1 cellular context compared by ENCODE assay signal in the genomic region with DNA sequence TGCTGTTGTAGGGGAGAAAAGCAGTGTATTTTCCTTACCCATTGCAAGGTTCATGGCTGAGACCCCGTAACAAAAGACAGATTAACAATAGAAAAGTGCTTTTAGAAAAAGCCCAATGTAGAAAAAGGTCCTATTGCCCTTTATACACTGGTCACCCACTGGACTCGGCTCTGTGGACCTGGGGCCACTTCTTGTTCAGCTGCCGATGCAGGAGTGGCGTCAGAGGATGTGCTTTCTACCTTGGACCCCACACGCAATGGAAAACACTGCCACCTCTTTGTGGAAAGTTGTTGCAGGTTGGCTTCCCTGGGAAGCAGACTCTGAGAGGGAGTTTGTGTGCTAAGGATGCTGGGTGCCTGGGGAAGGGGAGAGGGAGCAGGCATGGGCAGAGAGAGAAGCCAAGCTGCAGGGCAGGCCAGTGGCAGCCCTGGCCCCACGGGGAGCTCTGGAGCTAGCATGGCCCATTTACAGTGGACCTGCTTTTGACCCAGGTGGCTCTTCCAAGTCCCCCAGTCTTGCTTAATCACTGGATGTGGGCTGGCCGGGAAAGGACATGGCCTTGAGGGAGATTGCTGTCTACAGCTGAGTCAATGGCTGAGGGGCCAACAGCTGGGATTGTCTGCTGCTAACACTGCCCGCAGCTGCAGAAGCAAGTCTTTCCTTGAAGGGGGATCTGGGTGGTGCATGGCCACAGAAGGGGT.
TF ChIP-seq lines count a peak whose summit lies in the region.

No MANE protein-coding gene starts in this region.

TF ChIP-seq in H1, 55 proteins besides CTCF, POLR2A, EP300 and RAD21:
- TF ChIP-seq JUND (IDR thresholded peaks at IDR 0.05; ENCODE audit: low read length): no peak
- TF ChIP-seq CHD1 (IDR thresholded peaks at IDR 0.05; ENCODE audit: low read depth, low read length): no peak
- TF ChIP-seq TEAD4 (IDR thresholded peaks at IDR 0.05; ENCODE audit: low read depth, low read length): no peak
- TF ChIP-seq SAP30 (IDR thresholded peaks at IDR 0.05; ENCODE audit: insufficient read depth, insufficient replicate concordance, low read length): no peak
- TF ChIP-seq RNF2 (IDR thresholded peaks at IDR 0.05; ENCODE audit: borderline replicate concordance, low read depth, low read length, missing control alignments, poor library complexity, severe bottlenecking): no peak
- TF ChIP-seq RXRA (IDR thresholded peaks at IDR 0.05; ENCODE audit: insufficient read depth, low read depth, low read length): no peak
- TF ChIP-seq NANOG (IDR thresholded peaks at IDR 0.05; ENCODE audit: insufficient read depth, low read depth, low read length, poor library complexity, severe bottlenecking): no peak
- TF ChIP-seq PHF8 (conservative IDR thresholded peaks at IDR 0.05; ENCODE audit: low read depth, low read length): no peak
- TF ChIP-seq, protein P1, sequence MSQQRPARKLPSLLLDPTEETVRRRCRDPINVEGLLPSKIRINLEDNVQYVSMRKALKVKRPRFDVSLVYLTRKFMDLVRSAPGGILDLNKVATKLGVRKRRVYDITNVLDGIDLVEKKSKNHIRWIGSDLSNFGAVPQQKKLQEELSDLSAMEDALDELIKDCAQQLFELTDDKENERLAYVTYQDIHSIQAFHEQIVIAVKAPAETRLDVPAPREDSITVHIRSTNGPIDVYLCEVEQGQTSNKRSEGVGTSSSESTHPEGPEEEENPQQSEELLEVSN (IDR thresholded peaks at IDR 0.05): no peak
- TF ChIP-seq RBBP5 (IDR thresholded peaks at IDR 0.05; ENCODE audit: borderline replicate concordance, low read depth, low read length): no peak
- TF ChIP-seq CTBP2 (IDR thresholded peaks at IDR 0.05; ENCODE audit: borderline replicate concordance, insufficient read depth, insufficient read length, low read length): no peak
